Comparison of ENCODE assay signal across 8 cellular contexts in the genomic region with DNA sequence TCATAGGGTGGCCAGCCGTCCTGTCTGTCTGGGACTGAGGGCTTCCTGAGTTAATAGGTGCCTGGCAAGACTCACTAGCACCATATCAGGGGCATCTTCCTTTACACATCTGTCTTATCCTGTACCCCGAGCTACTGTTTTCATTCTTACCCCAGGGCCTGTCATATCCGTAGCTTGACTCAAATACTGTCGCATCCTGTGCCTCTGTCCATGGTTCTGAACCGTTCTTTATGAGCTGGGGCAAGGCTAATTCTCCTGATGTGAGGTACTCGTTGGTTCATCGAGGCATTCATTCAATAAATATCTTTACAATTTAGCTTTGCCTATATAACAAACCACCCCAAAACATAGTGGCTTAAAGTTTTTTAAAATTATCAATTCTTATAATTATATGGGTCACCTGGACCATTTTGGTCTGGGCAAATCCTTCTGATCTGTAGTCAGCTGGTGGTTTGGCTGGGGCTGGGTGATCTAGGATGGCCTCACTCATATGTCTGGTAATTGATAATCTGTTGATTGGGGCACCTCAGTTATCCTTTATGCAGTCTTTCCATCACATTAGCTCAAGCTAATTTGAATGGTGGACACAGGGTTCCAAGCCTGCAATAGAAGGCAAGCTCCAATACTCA.
DNase-seq lines count a peak whose midpoint lies in the region; ATAC-seq and TF ChIP-seq lines count a peak whose summit lies in the region.

No MANE protein-coding gene starts in this region.

- TF ChIP-seq POLR2A in erythroblast (IDR thresholded peaks at IDR 0.05; ENCODE audit: low read length), result no peak

- no peaks in the 10 kb centered on the region for H3K9me3 Mint-ChIP-seq in activated B cell treated with CpG ODN at 0.5 μM for 24 hours

- peaks cover 33% of the 10 kb centered on the region for H3K27me3 Mint-ChIP-seq in activated B cell treated with CpG ODN at 0.5 μM for 24 hours

- H3K27ac Mint-ChIP-seq in activated B cell treated with CpG ODN at 0.5 μM for 24 hours, result peak overlapping the region; percentile 25

- no peak for TF ChIP-seq CTCF in activated B cell treated with CpG ODN at 0.5 μM for 24 hours (IDR thresholded peaks at IDR 0.05)

- ATAC-seq in activated B cell treated with CpG ODN at 0.5 μM for 24 hours (ENCODE audit: low read depth) (no peak), HG02759 (IDR thresholded peaks at IDR 0.05; ENCODE audit: unreplicated experiment) (no peak), GM19328 (IDR thresholded peaks at IDR 0.05; ENCODE audit: unreplicated experiment) (no peak), HG03280 (IDR thresholded peaks at IDR 0.05; ENCODE audit: unreplicated experiment) (no peak)

- H3K36me3 Mint-ChIP-seq in activated B cell treated with CpG ODN at 0.5 μM for 24 hours (ENCODE audit: low read depth), result no peaks in the 10 kb centered on the region

- H3K4me1 Mint-ChIP-seq in activated B cell treated with CpG ODN at 0.5 μM for 24 hours, result peaks cover 28% of the 10 kb centered on the region

- intact Hi-C loops in activated B cell treated with CpG ODN at 0.5 μM for 24 hours (cut with micrococcal nuclease), result loop anchor here (5.0 kb wide), 1 partner anchor 309 kb away; no protein-coding TSS in a partner anchor

- no peak overlapping the region for H3K4me3 Mint-ChIP-seq in activated B cell treated with CpG ODN at 0.5 μM for 24 hours

- DNase-seq in SIG-M5 treated with dmso at 0.1 percent for 504 hours (lab: John Stamatoyannopoulos, UW; ENCODE audit: unreplicated experiment) (peak; percentile 29), SIG-M5 (lab: John Stamatoyannopoulos, UW) (no peak), activated B cell treated with CpG ODN at 0.5 μM for 24 hours (no peak), erythroblast (lab: John Stamatoyannopoulos, UW) (peak; percentile 34 to 58)
- peak; percentile 35 for DNase-seq in stimulated activated CD4-positive, alpha-beta T cell treated with anti-CD3 and anti-CD28 coated beads, Interleukin-12 subunit alpha, Interleukin-12 subunit beta, amount 100 ng/mL, for 4 hours

- CTCF ChIA-PET in activated B cell treated with CpG ODN at 0.5 μM for 24 hours (lab: Charles Lee), result interaction anchor here (0.6 to 0.8 kb wide), 2 partner anchors 401 to 491 kb away, joined by 3 read pairs; no protein-coding TSS in a partner anchor

- POLR2A ChIA-PET in activated B cell treated with CpG ODN at 0.5 μM for 24 hours (lab: Charles Lee), result interaction anchor here (0.7 to 1.4 kb wide), 4 partner anchors 21 to 121 kb away, joined by 3 read pairs; partner anchors contain the start of gene TLE3

Comparison
In these comparisons a context has a peak if more than half of its experiments do, and no peak if none do; other contexts are left out.
1. DNase-seq: peak in SIG-M5 treated with dmso at 0.1 percent for 504 hours (single experiment), erythroblast (2 of 2) and stimulated activated CD4-positive, alpha-beta T cell treated with anti-CD3 and anti-CD28 coated beads, Interleukin-12 subunit alpha, Interleukin-12 subunit beta, amount 100 ng/mL, for 4 hours (single experiment); none in SIG-M5 (single experiment) and activated B cell treated with CpG ODN at 0.5 μM for 24 hours (single experiment).